In genomic region chr2:238256594-238257104, GRCh38 we compare ENCODE assay signal across 8 cellular contexts. TPM values are rescaled to one million over a fixed set of nuclear protein-coding genes. Genes with fewer than 3 reads are reported as not detected.
DNase-seq lines count a peak whose midpoint lies in the region; ATAC-seq and TF ChIP-seq lines count a peak whose summit lies in the region.

No MANE protein-coding gene starts in this region.

- peak; percentile 76 for TF ChIP-seq CTCF in GM12875 (IDR thresholded peaks at IDR 0.05; ENCODE audit: borderline replicate concordance, insufficient read depth, low read depth, low read length)

- no peak overlapping the region for H3K4me3 ChIP-seq in GM12875 (ENCODE audit: low read depth, low read length)

- ATAC-seq in HG03139 (IDR thresholded peaks at IDR 0.05; ENCODE audit: unreplicated experiment) (no peak), GM18867 (IDR thresholded peaks at IDR 0.05; ENCODE audit: unreplicated experiment) (no peak)

- DNase-seq in NCI-H1048 (lab: John Stamatoyannopoulos, UW) (peak; percentile 73), SK-N-DZ (ENCODE audit: low spot score) (peak; percentile 96), glomerular endothelial cell (ENCODE audit: extremely low read depth, low read depth, low spot score) (peak; percentile 71), renal cortical epithelial cell (ENCODE audit: low read depth) (peak; percentile 92)
- peak; percentile 53 for DNase-seq in activated T-helper 9 cell treated with anti-CD3 and anti-CD28 coated beads, Interleukin-2, amount 50 U/mL, for 16 hours (ENCODE audit: low read depth)

RNA-seq across cellular contexts. Expression of gene HES6, which starts 16.8 kb away (rescaled TPM):
- polyA plus RNA-seq in SK-N-DZ (2014; cell fraction: cytosol; rRNA removed), result 218 and 334 TPM in 2 replicates
- 858 and 888 TPM in 2 replicates for polyA plus RNA-seq in SK-N-DZ (2014; cell fraction: nucleus; rRNA removed)
- total RNA-seq in glomerular endothelial cell (6.0 and 7.2 TPM in 2 replicates), renal cortical epithelial cell (2.4 and 15.6 TPM in 2 replicates)

RNA-seq across cellular contexts. Expression of gene PER2, which starts 31.8 kb away (rescaled TPM):
- polyA plus RNA-seq in SK-N-DZ (2014; cell fraction: cytosol; rRNA removed), result 0.90 and 1.0 TPM in 2 replicates
- polyA plus RNA-seq in SK-N-DZ (2014; cell fraction: nucleus; rRNA removed), result 0.71 and 3.6 TPM in 2 replicates
- total RNA-seq in glomerular endothelial cell, result 1.5 and 3.7 TPM in 2 replicates
- total RNA-seq in renal cortical epithelial cell, result 1.0 and 3.7 TPM in 2 replicates

RNA-seq across cellular contexts. Expression of gene ILKAP, which starts 53.2 kb away (rescaled TPM):
- polyA plus RNA-seq in SK-N-DZ (2014; cell fraction: cytosol; rRNA removed), result 35.3 and 40.2 TPM in 2 replicates
- 75.5 and 77.4 TPM in 2 replicates for polyA plus RNA-seq in SK-N-DZ (2014; cell fraction: nucleus; rRNA removed)
- 12.9 and 25.1 TPM in 2 replicates for total RNA-seq in glomerular endothelial cell
- total RNA-seq in renal cortical epithelial cell, result 11.8 and 20.7 TPM in 2 replicates
